Comparison of ENCODE assay signal across 1 cellular context in genomic region chr16:173861-174769, GRCh38.
TF ChIP-seq lines count a peak whose summit lies in the region.

No MANE protein-coding gene starts in this region.

TF ChIP-seq in HCT116, 20 proteins besides CTCF, POLR2A, EP300 and RAD21:
- TF ChIP-seq REST (IDR thresholded peaks at IDR 0.05; ENCODE audit: low read depth) = peak; percentile 30
